ENCODE assay signal across 20 cellular contexts in the genomic region with DNA sequence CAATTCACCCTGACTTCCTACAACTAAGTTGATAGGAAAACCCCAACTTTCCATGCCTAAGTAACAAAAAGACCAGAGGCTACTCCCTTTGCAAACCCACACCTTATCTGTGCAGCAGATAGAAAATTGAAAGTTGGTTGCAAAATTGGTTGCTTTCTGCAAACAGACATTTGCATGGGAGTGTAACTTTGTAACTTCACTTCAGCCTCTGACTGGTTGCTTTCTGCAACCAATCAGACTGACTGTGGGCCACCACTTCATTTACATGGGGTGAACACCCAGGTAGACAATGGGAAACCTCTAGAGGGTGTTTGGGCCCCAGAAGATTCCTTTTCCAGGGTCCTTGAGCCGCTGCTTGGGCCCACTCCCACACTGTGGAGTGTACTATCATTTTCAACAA. TPM values are rescaled to one million over a fixed set of nuclear protein-coding genes. Genes with fewer than 3 reads are reported as not detected.
DNase-seq lines count a peak whose midpoint lies in the region; ATAC-seq, FAIRE-seq and TF ChIP-seq lines count a peak whose summit lies in the region.
"Had no signal": no experiment of that assay in that cellular context is flagged by ENCODE, and none has a peak within 500 bp of the region (broad histone marks: within the 10 kb centered on the region; RNA-seq: fewer than 3 reads in every experiment).

No MANE protein-coding gene starts in this region.

- no peak for FAIRE-seq in K562 (lab: Jason Lieb, UNC)
- FAIRE-seq: HepG2 had no signal

- intact Hi-C loops in K562 (cut with micrococcal nuclease): no loop called here
- intact Hi-C loops in Right ventricle myocardium superior (cut with DNase I): no loop called here
- intact Hi-C loops in activated T-helper 2 cell treated with anti-CD3 and anti-CD28 coated beads, Interferon-gamma antibody, Interleukin-2, Interleukin-4, amounts not matched to agents 10 μg/mL and 5 μg/mL and 100 μg/mL, durations not matched to agents 14 hours and 24 hours and 36 hours (cut with micrococcal nuclease): no loop called here

- H3K27ac Mint-ChIP-seq in activated T-helper 2 cell treated with anti-CD3 and anti-CD28 coated beads, Interferon-gamma antibody, Interleukin-2, Interleukin-4, amounts not matched to agents 10 μg/mL and 5 μg/mL and 100 μg/mL, durations not matched to agents 14 hours and 24 hours and 36 hours: no peak overlapping the region
- H3K27ac Mint-ChIP-seq: CD14-positive monocyte, HFFc6, IgD-negative memory B cell had no signal

- H4K20me1 ChIP-seq in K562 (replicated peaks; ENCODE audit: control insufficient read depth, insufficient read depth, low read length): no peaks in the 10 kb centered on the region
- H4K20me1 ChIP-seq: BLaER1 had no signal

- ATAC-seq in GM18502 (IDR thresholded peaks at IDR 0.05; ENCODE audit: poor library complexity, unreplicated experiment) (peak; percentile 48), HG02852 (IDR thresholded peaks at IDR 0.05; ENCODE audit: unreplicated experiment) (peak; percentile 56), K562 (peak; percentile 48), Right ventricle myocardium superior (ENCODE audit: poor library complexity) (no peak), GM19395 (IDR thresholded peaks at IDR 0.05; ENCODE audit: unreplicated experiment) (no peak)
- ATAC-seq: HCT116, HepG2 had no signal

- H2AFZ ChIP-seq in K562 (ENCODE audit: low read depth, low read length): no peak overlapping the region

- no peak overlapping the region for H3K4me3 Mint-ChIP-seq in activated T-helper 2 cell treated with anti-CD3 and anti-CD28 coated beads, Interferon-gamma antibody, Interleukin-2, Interleukin-4, amounts not matched to agents 10 μg/mL and 5 μg/mL and 100 μg/mL, durations not matched to agents 14 hours and 24 hours and 36 hours (ENCODE audit: low read depth)
- H3K4me3 Mint-ChIP-seq: CD14-positive monocyte, HFFc6, IgD-negative memory B cell had no signal

- H3K79me2 ChIP-seq in K562 (ENCODE audit: control insufficient read depth, insufficient read depth, low read length): no peaks in the 10 kb centered on the region

- no peak for TF ChIP-seq EP300 in K562 (IDR thresholded peaks at IDR 0.05; ENCODE audit: low read length)

- H3K36me3 Mint-ChIP-seq in activated T-helper 2 cell treated with anti-CD3 and anti-CD28 coated beads, Interferon-gamma antibody, Interleukin-2, Interleukin-4, amounts not matched to agents 10 μg/mL and 5 μg/mL and 100 μg/mL, durations not matched to agents 14 hours and 24 hours and 36 hours (ENCODE audit: low read depth): peaks cover 41% of the 10 kb centered on the region

- H3K4me3 ChIP-seq in K562: no peak overlapping the region
- H3K4me3 ChIP-seq: BLaER1 had no signal

- DNase-seq in K562 (ENCODE audit: extremely low read depth in 1 of 4, low spot score in 3 of 4) (no peak), Right ventricle myocardium superior (no peak), NCI-H1417 treated with DMSO at 0.1 percent for 48 hours (lab: John Stamatoyannopoulos, UW) (no peak)
- no peak for DNase-seq in activated T-helper 2 cell treated with anti-CD3 and anti-CD28 coated beads, Interferon-gamma antibody, Interleukin-2, Interleukin-4, amounts not matched to agents 10 μg/mL and 5 μg/mL and 100 μg/mL, durations not matched to agents 14 hours and 24 hours and 36 hours (ENCODE audit: low spot score)
- DNase-seq: 8988T; CD4-positive, alpha-beta memory T cell; DMS153; DMS79; GDM1; H7; HFFc6; KG1 had no signal

- no peaks in the 10 kb centered on the region for H3K4me1 ChIP-seq in K562 (replicated peaks in 1 of 2; ENCODE audit: control insufficient read depth in 2 of 2, insufficient read depth in 2 of 2, low read length in 2 of 2)
- H3K4me1 ChIP-seq: BLaER1 had no signal

- H3K9me3 Mint-ChIP-seq in activated T-helper 2 cell treated with anti-CD3 and anti-CD28 coated beads, Interferon-gamma antibody, Interleukin-2, Interleukin-4, amounts not matched to agents 10 μg/mL and 5 μg/mL and 100 μg/mL, durations not matched to agents 14 hours and 24 hours and 36 hours: no peaks in the 10 kb centered on the region
- H3K9me3 Mint-ChIP-seq: CD14-positive monocyte; CD4-positive, alpha-beta memory T cell; HFFc6; IgD-negative memory B cell had no signal

- no peak overlapping the region for H3K27ac ChIP-seq in K562 (ENCODE audit: extremely low read depth, low read depth, low read length)
- H3K27ac ChIP-seq: BLaER1 had no signal

- peaks cover 18% of the 10 kb centered on the region; the same call in 1 of the 3 replicates for H3K36me3 ChIP-seq in K562 (ENCODE audit: control insufficient read depth, insufficient read depth, low read length)

- TF ChIP-seq CTCF in K562 (IDR thresholded peaks at IDR 0.05 in 2 of 3, conservative IDR thresholded peaks at IDR 0.05 in 1 of 3; ENCODE audit: insufficient read depth in 2 of 3, low read depth in 1 of 3, low read length in 3 of 3): no peak

- H3K27me3 ChIP-seq in K562 (ENCODE audit: control insufficient read depth in 2 of 2, insufficient read depth in 2 of 2, low read length in 2 of 2): no peaks in the 10 kb centered on the region
- H3K27me3 ChIP-seq: BLaER1 had no signal

- no TSS peak for BruUV-seq in K562 (replicated peaks; lab: Mats Ljungman, UMichigan)

- TF ChIP-seq RAD21 in K562 (CRISPR knock-in tag; conservative IDR thresholded peaks at IDR 0.05 in 1 of 2, IDR thresholded peaks at IDR 0.05 in 1 of 2): no peak

- H3K4me2 ChIP-seq in K562 (ENCODE audit: insufficient read depth, low read length): no peak overlapping the region
- H3K4me2 ChIP-seq: BLaER1 had no signal

- H3K9me1 ChIP-seq in K562 (ENCODE audit: control insufficient read depth, insufficient read depth, low read length): no peaks in the 10 kb centered on the region

- POLR2A ChIA-PET in K562 (lab: Yijun Ruan, JAX): interaction anchor here (1.0 kb wide), 1 partner anchor 9 kb away, joined by 4 read pairs; the partner anchor contains the start of gene TEX30

- no peak overlapping the region for H3K9ac ChIP-seq in K562 (ENCODE audit: insufficient read depth in 1 of 2, low read depth in 2 of 2, low read length in 2 of 2)
- H3K9ac ChIP-seq: BLaER1 had no signal

- H3K9me3 ChIP-seq in K562 (replicated peaks; ENCODE audit: control insufficient read depth, insufficient read depth, low read depth, low read length): no peaks in the 10 kb centered on the region
- H3K9me3 ChIP-seq: BLaER1 had no signal

- no peak for TF ChIP-seq POLR2A in K562 (conservative IDR thresholded peaks at IDR 0.05)

- peaks cover 4% of the 10 kb centered on the region for H3K4me1 Mint-ChIP-seq in activated T-helper 2 cell treated with anti-CD3 and anti-CD28 coated beads, Interferon-gamma antibody, Interleukin-2, Interleukin-4, amounts not matched to agents 10 μg/mL and 5 μg/mL and 100 μg/mL, durations not matched to agents 14 hours and 24 hours and 36 hours (ENCODE audit: low read depth)
- H3K4me1 Mint-ChIP-seq: CD14-positive monocyte; CD4-positive, alpha-beta memory T cell; IgD-negative memory B cell had no signal

- no peaks in the 10 kb centered on the region for H3K27me3 Mint-ChIP-seq in activated T-helper 2 cell treated with anti-CD3 and anti-CD28 coated beads, Interferon-gamma antibody, Interleukin-2, Interleukin-4, amounts not matched to agents 10 μg/mL and 5 μg/mL and 100 μg/mL, durations not matched to agents 14 hours and 24 hours and 36 hours (ENCODE audit: low read depth)
- H3K27me3 Mint-ChIP-seq: CD4-positive, alpha-beta memory T cell; IgD-negative memory B cell had no signal

- in situ Hi-C loops in K562 (cut with MboI): no loop called here

- 0% methylated on average over 1 of the region's 1 CpG for whole genome bisulfite sequencing in K562 (ENCODE audit: insufficient coverage, low coverage, missing lambda C conversion rate)

- CTCF ChIA-PET in K562 (lab: Yijun Ruan, JAX; ENCODE audit: low intra/inter-chr PET ratio): no interaction called here

RNA-seq across cellular contexts. Expression of gene TEX30, which starts 9.8 kb away (rescaled TPM):
- total RNA-seq in K562 (2011; cell fraction: chromatin; rRNA removed; ENCODE audit: low replicate concordance): 4.6 and 15.5 TPM in 2 replicates
- 1.8 and 2.8 TPM in 2 replicates for total RNA-seq in K562 (2011; cell fraction: nucleolus; rRNA removed)
- 5.1 and 12.0 TPM in 2 replicates for total RNA-seq in K562 (2011; cell fraction: nucleoplasm; rRNA removed)
- 21.7 and 24.1 TPM in 2 replicates for total RNA-seq in K562 (2014; rRNA removed)
- 40.9 and 42.0 TPM in 2 replicates for total RNA-seq in K562 (2014; rRNA removed; fragmentation: Illumina TruSeq; extraction: Trizol)
- total RNA-seq in K562 (2015; rRNA removed; fragmentation: Illumina TruSeq; extraction: Trizol): 29.6 and 37.0 TPM in 2 replicates
- total RNA-seq in K562 (2021): 25.8 and 26.4 TPM in 2 replicates
- polyA plus RNA-seq in K562 (2011; rRNA removed): 26.7 and 37.3 TPM in 2 replicates
- 6.5 and 14.3 TPM in 2 replicates for polyA plus RNA-seq in K562 (2011; cell fraction: cytosol; rRNA removed)
- polyA plus RNA-seq in K562 (2011; cell fraction: nucleus; rRNA removed): 5.4 and 9.0 TPM in 2 replicates
- polyA plus RNA-seq in K562 (2012): 21.3 and 31.0 TPM in 2 replicates
- polyA plus RNA-seq in K562 (2014; fragmentation: Illumina TruSeq; extraction: Trizol): 30.2 TPM in 2 replicates
- 100 to 1,000 TPM; 109 to 143 TPM for polyA plus RNA-seq in K562 (2014; fragmentation: Nextera tagmentation; extraction: Ambion mirVana)
- polyA plus RNA-seq in K562 (2014; rRNA removed): 39.5 and 40.6 TPM in 2 replicates
- polyA minus RNA-seq in K562 (2011; rRNA and poly(A)+ RNA removed): 10.3 and 10.5 TPM in 2 replicates
- 2.7 and 7.1 TPM in 2 replicates for polyA minus RNA-seq in K562 (2011; cell fraction: cytosol; rRNA and poly(A)+ RNA removed)
- polyA minus RNA-seq in K562 (2011; cell fraction: nucleus; rRNA and poly(A)+ RNA removed): 3.5 and 6.4 TPM in 2 replicates
- total RNA-seq in Right ventricle myocardium superior: 7.8 TPM
- 54.8 and 58.9 TPM in 2 replicates for total RNA-seq in activated T-helper 2 cell treated with anti-CD3 and anti-CD28 coated beads, Interferon-gamma antibody, Interleukin-2, Interleukin-4, amounts not matched to agents 10 μg/mL and 5 μg/mL and 100 μg/mL, durations not matched to agents 14 hours and 24 hours and 36 hours

RNA-seq across cellular contexts. Expression of gene POGLUT2, which starts 35.0 kb away (rescaled TPM):
- 9.5 and 12.8 TPM in 2 replicates for total RNA-seq in K562 (2011; cell fraction: chromatin; rRNA removed; ENCODE audit: low replicate concordance)
- total RNA-seq in K562 (2011; cell fraction: nucleolus; rRNA removed): 11.4 and 12.0 TPM in 2 replicates
- total RNA-seq in K562 (2011; cell fraction: nucleoplasm; rRNA removed): 9.9 and 13.9 TPM in 2 replicates
- total RNA-seq in K562 (2014; rRNA removed) (10.3 and 11.8 TPM in 2 replicates), K562 (2014; rRNA removed; fragmentation: Illumina TruSeq; extraction: Trizol) (10.8 and 11.6 TPM in 2 replicates), K562 (2015; rRNA removed; fragmentation: Illumina TruSeq; extraction: Trizol) (11.2 and 11.4 TPM in 2 replicates), K562 (2021) (9.7 and 10.6 TPM in 2 replicates), Right ventricle myocardium superior (3.4 TPM)
- polyA plus RNA-seq in K562 (2011; rRNA removed) (9.2 and 11.8 TPM in 2 replicates), K562 (2014; fragmentation: Illumina TruSeq; extraction: Trizol) (9.4 and 11.4 TPM in 2 replicates), K562 (2014; fragmentation: Nextera tagmentation; extraction: Ambion mirVana) (1 to 10 TPM; 3.8 to 5.2 TPM), K562 (2014; rRNA removed) (9.3 and 15.3 TPM in 2 replicates)
- 5.7 and 6.6 TPM in 2 replicates for polyA plus RNA-seq in K562 (2011; cell fraction: cytosol; rRNA removed)
- 4.2 and 6.4 TPM in 2 replicates for polyA plus RNA-seq in K562 (2011; cell fraction: nucleus; rRNA removed)
- 9.0 and 10.9 TPM in 2 replicates for polyA plus RNA-seq in K562 (2012)
- polyA minus RNA-seq in K562 (2011; rRNA and poly(A)+ RNA removed): 7.8 and 8.8 TPM in 2 replicates
- polyA minus RNA-seq in K562 (2011; cell fraction: cytosol; rRNA and poly(A)+ RNA removed): 4.4 and 4.9 TPM in 2 replicates
- polyA minus RNA-seq in K562 (2011; cell fraction: nucleus; rRNA and poly(A)+ RNA removed): 5.3 and 7.0 TPM in 2 replicates
- total RNA-seq in activated T-helper 2 cell treated with anti-CD3 and anti-CD28 coated beads, Interferon-gamma antibody, Interleukin-2, Interleukin-4, amounts not matched to agents 10 μg/mL and 5 μg/mL and 100 μg/mL, durations not matched to agents 14 hours and 24 hours and 36 hours: 13.6 and 13.7 TPM in 2 replicates

RNA-seq across cellular contexts. Expression of gene BIVM, which starts 35.2 kb away (rescaled TPM):
- total RNA-seq in K562 (2011; cell fraction: chromatin; rRNA removed; ENCODE audit: low replicate concordance): 25.3 and 78.1 TPM in 2 replicates
- 11.5 and 14.9 TPM in 2 replicates for total RNA-seq in K562 (2011; cell fraction: nucleolus; rRNA removed)
- total RNA-seq in K562 (2011; cell fraction: nucleoplasm; rRNA removed): 34.8 and 48.7 TPM in 2 replicates
- total RNA-seq in K562 (2014; rRNA removed) (11.1 and 18.2 TPM in 2 replicates), K562 (2014; rRNA removed; fragmentation: Illumina TruSeq; extraction: Trizol) (18.3 and 22.5 TPM in 2 replicates), K562 (2015; rRNA removed; fragmentation: Illumina TruSeq; extraction: Trizol) (14.2 and 16.8 TPM in 2 replicates), K562 (2021) (15.9 and 17.1 TPM in 2 replicates), Right ventricle myocardium superior (31.0 TPM)
- polyA plus RNA-seq in K562 (2011; rRNA removed) (16.9 and 23.1 TPM in 2 replicates), K562 (2014; fragmentation: Illumina TruSeq; extraction: Trizol) (12.7 and 14.8 TPM in 2 replicates), K562 (2014; fragmentation: Nextera tagmentation; extraction: Ambion mirVana) (1 to 10 TPM; 3.6 to 4.1 TPM), K562 (2014; rRNA removed) (19.5 and 25.5 TPM in 2 replicates)
- polyA plus RNA-seq in K562 (2011; cell fraction: cytosol; rRNA removed): 5.2 and 7.8 TPM in 2 replicates
- 15.4 and 15.8 TPM in 2 replicates for polyA plus RNA-seq in K562 (2011; cell fraction: nucleus; rRNA removed)
- polyA plus RNA-seq in K562 (2012): 10.5 and 14.3 TPM in 2 replicates
- 11.6 and 13.9 TPM in 2 replicates for polyA minus RNA-seq in K562 (2011; rRNA and poly(A)+ RNA removed)
- 3.1 and 6.6 TPM in 2 replicates for polyA minus RNA-seq in K562 (2011; cell fraction: cytosol; rRNA and poly(A)+ RNA removed)
- 13.1 and 14.9 TPM in 2 replicates for polyA minus RNA-seq in K562 (2011; cell fraction: nucleus; rRNA and poly(A)+ RNA removed)
- total RNA-seq in activated T-helper 2 cell treated with anti-CD3 and anti-CD28 coated beads, Interferon-gamma antibody, Interleukin-2, Interleukin-4, amounts not matched to agents 10 μg/mL and 5 μg/mL and 100 μg/mL, durations not matched to agents 14 hours and 24 hours and 36 hours: 33.3 and 33.8 TPM in 2 replicates

Comparison
In these comparisons a context has a peak if more than half of its experiments do, and no peak if none do; other contexts are left out.
1. ATAC-seq: peak in GM18502 (single experiment), HG02852 (single experiment) and K562 (single experiment); none in Right ventricle myocardium superior (single experiment) and GM19395 (single experiment).